24 cellular contexts compared by ENCODE assay signal in the genomic region with DNA sequence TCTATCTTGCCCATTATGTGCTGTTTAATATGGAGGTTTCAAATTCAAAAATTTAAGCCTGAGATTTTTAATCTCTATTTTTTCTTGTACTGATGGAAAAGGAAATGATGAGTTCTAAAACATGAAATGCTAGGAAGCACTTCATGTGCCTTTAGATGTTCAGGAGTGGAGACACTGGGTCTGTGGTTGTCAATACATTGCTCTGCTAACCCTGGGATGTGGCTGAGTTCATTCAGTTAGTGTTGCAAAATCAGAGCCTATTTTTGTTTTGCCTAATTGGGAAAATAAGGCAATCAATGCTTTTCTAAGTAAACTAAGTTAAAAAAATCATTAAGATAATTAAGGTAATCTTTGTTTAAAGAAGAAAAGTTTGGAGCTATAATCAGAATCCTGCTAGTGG.
"Had no signal": no experiment of that assay in that cellular context is flagged by ENCODE, and none has a peak within 500 bp of the region (broad histone marks: within the 10 kb centered on the region; RNA-seq: fewer than 3 reads in every experiment).

No MANE protein-coding gene starts in this region.

- H3K4me1 ChIP-seq: left lung, lower lobe of right lung, pancreas, prostate gland, sigmoid colon, upper lobe of right lung had no signal

- ATAC-seq: left colon; left lung; lower lobe of right lung; naive thymus-derived CD8-positive, alpha-beta T cell; right cardiac atrium; stimulated activated effector memory CD8-positive, alpha-beta T cell treated with anti-CD3 and anti-CD28 coated beads, Interleukin-12 subunit alpha, Interleukin-12 subunit beta, amount 100 ng/mL, for 72 hours; upper lobe of right lung had no signal

- DNase-seq: hippocampal formation; kidney; left colon; left lung; lower lobe of right lung; mammary epithelial cell; mesenchymal stem cell; naive thymus-derived CD8-positive, alpha-beta T cell; nucleus accumbens; pancreas; posterior cingulate gyrus; retina; right cardiac atrium; sigmoid colon; stimulated activated CD4-positive, alpha-beta T cell treated with anti-CD3 and anti-CD28 coated beads, Interleukin-4, amount 100 ng/mL, for 24 hours; stimulated activated naive CD4-positive, alpha-beta T cell; tibial artery; trophoblast cell; upper lobe of right lung had no signal

- H3K4me3 ChIP-seq: left lung, lower lobe of right lung, pancreas, prostate gland, sigmoid colon, skin epidermis, suprapubic skin, thoracic aorta, tibial artery, upper lobe of right lung had no signal

- H3K36me3 ChIP-seq: left lung, lower lobe of right lung, pancreas, prostate gland, sigmoid colon, suprapubic skin, thoracic aorta, tibial artery, upper lobe of right lung had no signal

- H3K27ac ChIP-seq: left lung, lower lobe of right lung, pancreas, prostate gland, sigmoid colon, skin epidermis, suprapubic skin, thoracic aorta, tibial artery, upper lobe of right lung had no signal

- H3K9me3 ChIP-seq: left lung, lower lobe of right lung, pancreas, prostate gland, sigmoid colon, suprapubic skin, thoracic aorta, tibial artery, upper lobe of right lung had no signal

- H3K27me3 ChIP-seq: left lung, pancreas, sigmoid colon, suprapubic skin, tibial artery, upper lobe of right lung had no signal
